ENCODE assay signal across 12 cellular contexts in the genomic region with DNA sequence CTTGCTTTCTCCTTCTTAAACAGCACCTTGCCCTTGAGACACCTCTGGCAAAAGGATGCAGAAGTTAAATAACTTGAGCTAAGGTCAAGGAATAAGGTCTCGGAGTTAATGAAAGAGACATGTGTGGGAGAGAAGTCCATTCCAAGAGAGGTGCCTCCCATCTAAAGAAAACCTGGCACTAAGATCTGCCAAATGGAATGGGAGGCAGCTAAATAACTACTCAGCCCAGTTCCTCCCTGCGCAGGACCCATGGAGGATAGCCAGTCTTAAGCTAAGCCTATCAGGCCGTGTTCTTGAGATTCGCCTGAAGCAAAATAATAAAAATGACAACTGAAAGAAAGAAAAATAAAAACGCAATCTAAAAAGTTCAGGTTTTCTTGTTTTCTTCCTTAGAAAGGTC. TPM values are rescaled to one million over a fixed set of nuclear protein-coding genes. Genes with fewer than 3 reads are reported as not detected.
"Had no signal": no experiment of that assay in that cellular context is flagged by ENCODE, and none has a peak within 500 bp of the region (broad histone marks: within the 10 kb centered on the region; RNA-seq: fewer than 3 reads in every experiment).

No MANE protein-coding gene starts in this region.

- H3K4me3 Mint-ChIP-seq: GM23338, H9, HFFc6 had no signal

- H2AFZ ChIP-seq: GM23248, GM23338 had no signal

- H3K27ac ChIP-seq: GM23248 had no signal

- DNase-seq: GM23248, GOT3, H7, H9, HCEC 1CT, HFFc6 had no signal

- H3K4me3 ChIP-seq: GM23248, GM23338, HAP-1 had no signal

- H3K27ac Mint-ChIP-seq: GM23338, H9, HFFc6 had no signal

- H3K9me3 Mint-ChIP-seq: GM23338, HFFc6 had no signal

- H3K4me1 Mint-ChIP-seq: GM23338, H9 had no signal

- H3K9ac ChIP-seq: GM23248 had no signal

- ATAC-seq: GM23338, HCT116 had no signal

- FAIRE-seq: H1, H54 had no signal

- H3K9me3 ChIP-seq: HAP-1 had no signal

- H3K4me2 ChIP-seq: GM23338 had no signal

- H3K4me1 ChIP-seq: HAP-1 had no signal

RNA-seq across cellular contexts. Expression of a gene that starts 40.8 kb away (rescaled TPM):
- total RNA-seq: H4, H7 had no signal
